Comparison of ENCODE assay signal across 9 cellular contexts in the genomic region with DNA sequence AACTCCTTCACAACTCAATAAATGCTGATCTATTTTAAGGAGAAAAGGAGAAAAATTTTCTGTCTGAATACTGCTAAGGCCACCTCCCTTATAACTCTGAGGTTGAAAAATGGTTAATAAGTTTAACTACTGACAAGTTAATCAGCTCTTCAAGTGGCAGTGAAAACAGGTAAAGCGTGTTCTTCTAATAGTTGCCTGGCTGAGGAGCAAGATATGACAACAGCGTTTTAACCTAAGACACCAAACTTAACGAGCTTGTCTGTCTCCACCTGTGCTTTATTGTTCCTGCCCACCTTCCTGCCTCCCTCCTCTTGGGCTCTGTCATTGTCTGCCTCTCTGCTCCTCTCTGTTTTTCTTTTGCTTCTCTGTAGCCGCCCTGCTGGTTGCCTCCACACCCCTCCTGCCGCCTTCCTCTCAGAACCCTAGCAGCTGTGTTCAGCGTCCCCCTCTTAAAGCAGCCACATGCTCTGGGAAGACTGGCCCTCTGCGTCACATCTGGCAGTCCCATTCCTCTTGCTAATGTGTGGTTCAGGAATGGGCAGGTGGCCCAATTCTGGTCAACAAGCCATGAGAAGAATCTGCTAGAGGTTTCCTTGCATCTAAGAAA. TPM values are rescaled to one million over a fixed set of nuclear protein-coding genes. Genes with fewer than 3 reads are reported as not detected.
A peak's percentile ranks its signal among the peaks of the same experiment; 100 is the strongest.
DNase-seq lines count a peak whose midpoint lies in the region; ATAC-seq and TF ChIP-seq lines count a peak whose summit lies in the region.
"Had no signal": no experiment of that assay in that cellular context is flagged by ENCODE, and none has a peak within 500 bp of the region (broad histone marks: within the 10 kb centered on the region; RNA-seq: fewer than 3 reads in every experiment).

No MANE protein-coding gene starts in this region.

- H3K27ac Mint-ChIP-seq in activated CD4-positive, alpha-beta memory T cell treated with anti-CD3 and anti-CD28 coated beads, Interleukin-2, amount 10 ng/mL, durations not matched to agents 7 days and 5 days, result peak overlapping the region; percentile 97
- H3K27ac Mint-ChIP-seq in immature natural killer cell, result peak overlapping the region; percentile 86 to 94 (median 92)

- ATAC-seq in HG03175 (IDR thresholded peaks at IDR 0.05; ENCODE audit: unreplicated experiment) (peak; percentile 3), sciatic nerve (no peak)

- no peaks in the 10 kb centered on the region for H3K27me3 Mint-ChIP-seq in activated CD4-positive, alpha-beta memory T cell treated with anti-CD3 and anti-CD28 coated beads, Interleukin-2, amount 10 ng/mL, durations not matched to agents 7 days and 5 days
- peaks cover 0 to 2% (median 2%) of the 10 kb centered on the region in 3 donors for H3K27me3 Mint-ChIP-seq in immature natural killer cell (ENCODE audit: low read depth in 3 of 3)

- peaks cover 13% of the 10 kb centered on the region for H3K9me3 Mint-ChIP-seq in activated CD4-positive, alpha-beta memory T cell treated with anti-CD3 and anti-CD28 coated beads, Interleukin-2, amount 10 ng/mL, durations not matched to agents 7 days and 5 days
- H3K9me3 Mint-ChIP-seq in immature natural killer cell, result no peaks in the 10 kb centered on the region

- CTCF ChIA-PET in activated CD4-positive, alpha-beta memory T cell treated with anti-CD3 and anti-CD28 coated beads, Interleukin-2, amount 10 ng/mL, durations not matched to agents 7 days and 5 days (lab: Charles Lee), result interaction anchor here (1.3 to 1.6 kb wide), 2 partner anchors 24 to 332 kb away, joined by 3 to 7 read pairs; partner anchors contain the start of gene METAP1

- no peak for TF ChIP-seq CTCF in C4-2B (conservative IDR thresholded peaks at IDR 0.05)

- peaks cover 6% of the 10 kb centered on the region for H3K36me3 Mint-ChIP-seq in activated CD4-positive, alpha-beta memory T cell treated with anti-CD3 and anti-CD28 coated beads, Interleukin-2, amount 10 ng/mL, durations not matched to agents 7 days and 5 days (ENCODE audit: low read depth)
- H3K36me3 Mint-ChIP-seq in immature natural killer cell, result no peaks in the 10 kb centered on the region

- peak overlapping the region; percentile 17; the same call in 1 of the 2 replicates for H3K27ac ChIP-seq in C4-2B
- H3K27ac ChIP-seq in substantia nigra (ENCODE audit: low read depth, low read length, poor library complexity, severe bottlenecking), result no peak overlapping the region

- H3K4me1 Mint-ChIP-seq in activated CD4-positive, alpha-beta memory T cell treated with anti-CD3 and anti-CD28 coated beads, Interleukin-2, amount 10 ng/mL, durations not matched to agents 7 days and 5 days, result peaks cover 52% of the 10 kb centered on the region
- peaks cover 33 to 55% of the 10 kb centered on the region in 2 donors for H3K4me1 Mint-ChIP-seq in immature natural killer cell

- peak overlapping the region; percentile 42 for H3K4me3 Mint-ChIP-seq in activated CD4-positive, alpha-beta memory T cell treated with anti-CD3 and anti-CD28 coated beads, Interleukin-2, amount 10 ng/mL, durations not matched to agents 7 days and 5 days
- H3K4me3 Mint-ChIP-seq in immature natural killer cell, result peak overlapping the region in 3 of 5 donors; percentile 44 to 74 (median 66)

- peak; percentile 42 for DNase-seq in activated CD4-positive, alpha-beta memory T cell treated with anti-CD3 and anti-CD28 coated beads, Interleukin-2, amount 10 ng/mL, durations not matched to agents 7 days and 5 days
- DNase-seq in immature natural killer cell, result peak in 1 of 3 donors; percentile 5
- no peak for DNase-seq in NCI-H2107 treated with DMSO at 0.1 percent for 48 hours (lab: John Stamatoyannopoulos, UW; ENCODE audit: unreplicated experiment)
- DNase-seq in dermis blood vessel endothelial cell, result no peak
- DNase-seq in substantia nigra (lab: John Stamatoyannopoulos, UW), result no peak
- DNase-seq in sciatic nerve (ENCODE audit: low spot score), result no peak
- DNase-seq: DND-41 had no signal

- intact Hi-C loops in sciatic nerve (cut with DNase I), result loop anchor here (10.0 kb wide), 1 partner anchor 198 kb away; no protein-coding TSS in a partner anchor

- POLR2A ChIA-PET in activated CD4-positive, alpha-beta memory T cell treated with anti-CD3 and anti-CD28 coated beads, Interleukin-2, amount 10 ng/mL, durations not matched to agents 7 days and 5 days (lab: Charles Lee), result interaction anchor here (1.9 to 2.7 kb wide), 4 partner anchors 23 to 401 kb away, joined by 5 to 8 read pairs (median 6); partner anchors contain the start of genes EIF4E and RAP1GDS1

RNA-seq across cellular contexts. Expression of gene TSPAN5, which starts 4.3 kb away (rescaled TPM):
- 10 to 100 TPM; 21.8 to 22.6 TPM for total RNA-seq in activated CD4-positive, alpha-beta memory T cell treated with anti-CD3 and anti-CD28 coated beads, Interleukin-2, amount 10 ng/mL, durations not matched to agents 7 days and 5 days
- 10 to 100 TPM; 21.9 to 37.8 (median 27.2) TPM for polyA plus RNA-seq in immature natural killer cell
- total RNA-seq in dermis blood vessel endothelial cell (78.3 and 138 TPM in 2 replicates), sciatic nerve (19.1 TPM)
